Comparison of ENCODE assay signal across 16 cellular contexts in the genomic region with DNA sequence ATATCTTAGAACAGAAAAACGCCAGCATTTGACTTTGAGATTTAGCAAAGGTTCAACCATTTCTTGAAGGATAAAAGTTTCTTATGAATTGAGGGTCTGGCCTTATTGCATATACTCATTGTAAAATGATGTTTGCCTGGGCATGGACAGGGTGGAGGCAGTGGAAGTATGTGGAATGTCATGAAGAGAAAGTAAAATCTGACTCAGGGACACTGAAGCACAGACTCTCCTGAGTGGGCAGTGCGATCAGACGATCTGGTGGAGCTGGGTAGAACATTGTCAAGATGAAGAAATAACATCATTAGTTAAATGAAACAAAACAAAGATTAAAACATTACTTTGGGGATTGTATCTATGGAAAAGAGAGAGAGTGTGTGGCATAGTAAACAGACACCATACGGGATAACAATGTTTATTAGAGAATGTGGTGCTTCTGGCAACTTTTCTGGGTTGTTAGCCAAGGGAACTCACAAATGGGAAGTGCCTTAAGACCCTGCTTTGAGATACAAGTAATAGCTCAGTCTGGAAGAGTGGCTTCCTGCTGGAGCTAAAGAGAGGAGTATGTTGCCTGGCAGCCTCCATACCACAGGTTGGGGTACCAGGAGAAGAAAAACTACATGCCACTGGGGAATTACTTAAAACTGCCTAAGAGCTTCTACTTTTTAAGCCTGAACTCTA. TPM values are rescaled to one million over a fixed set of nuclear protein-coding genes. Genes with fewer than 3 reads are reported as not detected.
DNase-seq lines count a peak whose midpoint lies in the region; ATAC-seq and TF ChIP-seq lines count a peak whose summit lies in the region.
"Had no signal": no experiment of that assay in that cellular context is flagged by ENCODE, and none has a peak within 500 bp of the region (broad histone marks: within the 10 kb centered on the region; RNA-seq: fewer than 3 reads in every experiment).

No MANE protein-coding gene starts in this region.

- TF ChIP-seq CTCF in MCF 10A (IDR thresholded peaks at IDR 0.05; ENCODE audit: unreplicated experiment) = no peak
- TF ChIP-seq CTCF in breast epithelium (IDR thresholded peaks at IDR 0.05) = no peak
- no peak for TF ChIP-seq CTCF in astrocyte of the spinal cord (IDR thresholded peaks at IDR 0.05; ENCODE audit: low read depth, low read length)
- TF ChIP-seq CTCF in upper lobe of left lung (IDR thresholded peaks at IDR 0.05) = no peak

- no TSS peak for BruUV-seq in MCF 10A (replicated peaks; lab: Mats Ljungman, UMichigan)

- H3K36me3 Mint-ChIP-seq in MCF 10A (ENCODE audit: insufficient read depth, unreplicated experiment) = no peaks in the 10 kb centered on the region

- H3K9me3 Mint-ChIP-seq in MCF 10A (ENCODE audit: unreplicated experiment) = no peaks in the 10 kb centered on the region
- H3K9me3 Mint-ChIP-seq: activated CD4-positive, alpha-beta T cell treated with anti-CD3 and anti-CD28 coated beads, Interleukin-2, amount 10 ng/mL, durations not matched to agents 7 days and 5 days; activated T-helper 2 cell treated with anti-CD3 and anti-CD28 coated beads, Interferon-gamma antibody, Interleukin-2, Interleukin-4, amounts not matched to agents 10 μg/mL and 5 μg/mL and 100 μg/mL, durations not matched to agents 14 hours and 24 hours and 36 hours; nephron had no signal

- no peaks in the 10 kb centered on the region for H3K36me3 ChIP-seq in breast epithelium
- peaks cover 0 to 9% (median 0%) of the 10 kb centered on the region in 4 donors for H3K36me3 ChIP-seq in upper lobe of left lung

- intact Hi-C loops in MCF 10A (cut with micrococcal nuclease) (no loop called here), breast epithelium (cut with DNase I; ENCODE audit: low total_unique reads) (no loop called here)

- peak overlapping the region in 1 of 2 donors; percentile 42 for H3K27ac ChIP-seq in breast epithelium
- H3K27ac ChIP-seq in upper lobe of left lung = peak overlapping the region; percentile 27 to 70 (median 38)
- H3K27ac ChIP-seq: SK-N-MC had no signal

- H3K4me1 ChIP-seq in breast epithelium (peaks cover 0 to 30% of the 10 kb centered on the region in 2 donors), upper lobe of left lung (peaks cover 56 to 78% (median 61%) of the 10 kb centered on the region in 4 donors)

- peaks cover 20% of the 10 kb centered on the region for H3K4me1 Mint-ChIP-seq in MCF 10A (ENCODE audit: insufficient read depth, unreplicated experiment)

- H3K9me3 ChIP-seq in breast epithelium = no peaks in the 10 kb centered on the region
- H3K9me3 ChIP-seq in upper lobe of left lung = no peaks in the 10 kb centered on the region

- in situ Hi-C loops in astrocyte of the spinal cord (cut with HindIII; ENCODE audit: low sequenced_read_pairs) = no loop called here

- H3K4me3 Mint-ChIP-seq in MCF 10A (ENCODE audit: unreplicated experiment) = no peak overlapping the region
- H3K4me3 Mint-ChIP-seq: activated CD4-positive, alpha-beta T cell treated with anti-CD3 and anti-CD28 coated beads, Interleukin-2, amount 10 ng/mL, durations not matched to agents 7 days and 5 days had no signal

- POLR2A ChIA-PET in MCF 10A (lab: Yijun Ruan, JAX) = interaction anchor here (0.6 to 1.9 kb wide), 6 partner anchors 8 to 146 kb away, joined by 3 to 7 read pairs (median 4); partner anchors contain the start of genes CCDC47 and DCAF7

- no peaks in the 10 kb centered on the region for H3K27me3 Mint-ChIP-seq in MCF 10A (ENCODE audit: insufficient read depth, unreplicated experiment)
- H3K27me3 Mint-ChIP-seq: activated CD4-positive, alpha-beta T cell treated with anti-CD3 and anti-CD28 coated beads, Interleukin-2, amount 10 ng/mL, durations not matched to agents 7 days and 5 days had no signal

- 40 to 53% methylated on average over 4 of the region's 4 CpGs for WGBS in upper lobe of left lung, 2 donors

- ATAC-seq in upper lobe of left lung (ENCODE audit: low FRiP score in 2 of 2) (no peak), HG03442 (IDR thresholded peaks at IDR 0.05; ENCODE audit: unreplicated experiment) (no peak)

- H3K4me3 ChIP-seq in breast epithelium (no peak overlapping the region), astrocyte of the spinal cord (ENCODE audit: low read depth, low read length) (no peak overlapping the region), upper lobe of left lung (no peak overlapping the region)
- H3K4me3 ChIP-seq: SK-N-MC had no signal

- CTCF ChIA-PET in MCF 10A (lab: Yijun Ruan, JAX) = interaction anchor here (0.6 to 0.7 kb wide), 2 partner anchors 16 to 176 kb away, joined by 4 to 6 read pairs; no protein-coding TSS in a partner anchor

- no peak for TF ChIP-seq POLR2A in breast epithelium (IDR thresholded peaks at IDR 0.05)
- no peak for TF ChIP-seq POLR2A in upper lobe of left lung (IDR thresholded peaks at IDR 0.05)

- DNase-seq in MCF 10A (ENCODE audit: unreplicated experiment) (no peak), breast epithelium (ENCODE audit: low spot score in 2 of 2) (no peak), astrocyte of the spinal cord (ENCODE audit: low read depth, low spot score) (peak; percentile 13), kidney tubule cell (ENCODE audit: low spot score) (peak; percentile 38), upper lobe of left lung (no peak), 8988T (no peak)
- no peak for DNase-seq in activated effector memory CD4-positive, alpha-beta T cell treated with anti-CD3 and anti-CD28 coated beads, Interleukin-2, amount 50 U/mL, for 16 hours
- DNase-seq: activated CD4-positive, alpha-beta T cell treated with anti-CD3 and anti-CD28 coated beads, Interleukin-2, amount 10 ng/mL, durations not matched to agents 7 days and 5 days; caudate nucleus; islet precursor cell; NCI-H2081; NK-92 treated with Interleukin-12 subunit alpha and Interleukin-12 subunit beta, amount 100 ng/mL, for 24 hours had no signal

- TF ChIP-seq EP300 in upper lobe of left lung (IDR thresholded peaks at IDR 0.05) = no peak

- no peaks in the 10 kb centered on the region for H3K27me3 ChIP-seq in breast epithelium
- no peaks in the 10 kb centered on the region for H3K27me3 ChIP-seq in upper lobe of left lung

- H3K27ac Mint-ChIP-seq in MCF 10A (ENCODE audit: low read depth, unreplicated experiment) = peak overlapping the region; percentile 5
- H3K27ac Mint-ChIP-seq: activated CD4-positive, alpha-beta T cell treated with anti-CD3 and anti-CD28 coated beads, Interleukin-2, amount 10 ng/mL, durations not matched to agents 7 days and 5 days; activated T-helper 2 cell treated with anti-CD3 and anti-CD28 coated beads, Interferon-gamma antibody, Interleukin-2, Interleukin-4, amounts not matched to agents 10 μg/mL and 5 μg/mL and 100 μg/mL, durations not matched to agents 14 hours and 24 hours and 36 hours; nephron had no signal

RNA-seq across cellular contexts. Expression of gene MAP3K3, which starts 4.5 kb away (rescaled TPM):
- total RNA-seq in MCF 10A (2022) (12.8 and 13.8 TPM in 2 replicates), breast epithelium (10 to 100 TPM; 44.9 to 60.0 (median 47.9) TPM), upper lobe of left lung (100 to 1,000 TPM in 1 of 6 donors, 10 to 100 TPM in 5; 55.1 to 116 (median 60.4) TPM)

RNA-seq across cellular contexts. Expression of gene TACO1, which starts 26.0 kb away (rescaled TPM):
- total RNA-seq in MCF 10A (2022) = 36.5 and 38.7 TPM in 2 replicates
- total RNA-seq in breast epithelium = 10 to 100 TPM; 11.0 to 12.4 (median 11.1) TPM
- total RNA-seq in upper lobe of left lung = 10 to 100 TPM in 5 of 6 donors, 1 to 10 TPM in 1; 6.3 to 17.5 (median 13.5) TPM

Comparison
In these comparisons a context has a peak if more than half of its experiments do, and no peak if none do; other contexts are left out.
1. DNase-seq: peak in astrocyte of the spinal cord (single experiment) and kidney tubule cell (single experiment); none in MCF 10A (single experiment), breast epithelium (0 of 2), upper lobe of left lung (0 of 2), 8988T (single experiment) and activated effector memory CD4-positive, alpha-beta T cell treated with anti-CD3 and anti-CD28 coated beads, Interleukin-2, amount 50 U/mL, for 16 hours (single experiment).